8 cellular contexts compared by ENCODE assay signal in genomic region chr9:75889977-75890540, GRCh38. TPM values are rescaled to one million over a fixed set of nuclear protein-coding genes. Genes with fewer than 3 reads are reported as not detected.
DNase-seq lines count a peak whose midpoint lies in the region; ATAC-seq and TF ChIP-seq lines count a peak whose summit lies in the region.

No MANE protein-coding gene starts in this region.

- H3K4me1 Mint-ChIP-seq in activated CD8-positive, alpha-beta T cell treated with anti-CD3 and anti-CD28 coated beads for 36 hours (ENCODE audit: low read depth), result peaks cover 36% of the 10 kb centered on the region
- peaks cover 22% of the 10 kb centered on the region in 2 donors for H3K4me1 Mint-ChIP-seq in natural killer cell treated with Interleukin-12 subunit alpha and Interleukin-12 subunit beta and Interleukin-15 and Interleukin-18, amount 100 ng/mL, for 72 hours (ENCODE audit: low read depth in 2 of 2)

- POLR2A ChIA-PET in activated CD8-positive, alpha-beta T cell treated with anti-CD3 and anti-CD28 coated beads for 36 hours (lab: Charles Lee), result interaction anchor here (0.7 to 1.8 kb wide), 4 partner anchors 103 to 1114 kb away, joined by 3 to 5 read pairs (median 3); no protein-coding TSS in a partner anchor

- peak overlapping the region; percentile 75 for H3K27ac Mint-ChIP-seq in activated CD8-positive, alpha-beta T cell treated with anti-CD3 and anti-CD28 coated beads for 36 hours
- H3K27ac Mint-ChIP-seq in natural killer cell treated with Interleukin-12 subunit alpha and Interleukin-12 subunit beta and Interleukin-15 and Interleukin-18, amount 100 ng/mL, for 72 hours, result peak overlapping the region; percentile 57 to 76

- no peak for TF ChIP-seq CTCF in activated CD8-positive, alpha-beta T cell treated with anti-CD3 and anti-CD28 coated beads for 36 hours (IDR thresholded peaks at IDR 0.05)

- intact Hi-C loops in activated CD8-positive, alpha-beta T cell treated with anti-CD3 and anti-CD28 coated beads for 36 hours (cut with micrococcal nuclease), result loop anchor here (5.0 kb wide), 1 partner anchor 132 kb away; no protein-coding TSS in a partner anchor

- DNase-seq in NCI-H1092 treated with DMSO at 0.1 percent for 48 hours (lab: John Stamatoyannopoulos, UW) (peak; percentile 34), NCI-H1092 (lab: John Stamatoyannopoulos, UW) (no peak), fibroblast of the conjunctiva (ENCODE audit: low read depth) (peak; percentile 40)
- DNase-seq in Jurkat, Clone E6-1 (ENCODE audit: low read depth, low spot score), result peak; percentile 5
- DNase-seq in activated CD8-positive, alpha-beta T cell treated with anti-CD3 and anti-CD28 coated beads for 36 hours, result peak; percentile 7
- DNase-seq in natural killer cell treated with Interleukin-12 subunit alpha and Interleukin-12 subunit beta and Interleukin-15 and Interleukin-18, amount 100 ng/mL, for 72 hours (ENCODE audit: low spot score), result no peak
- no peak for DNase-seq in NK-92 treated with Interleukin-12 subunit alpha and Interleukin-12 subunit beta, amount 100 ng/mL, for 24 hours (lab: John Stamatoyannopoulos, UW)

- no peaks in the 10 kb centered on the region for H3K9me3 Mint-ChIP-seq in activated CD8-positive, alpha-beta T cell treated with anti-CD3 and anti-CD28 coated beads for 36 hours
- no peaks in the 10 kb centered on the region for H3K9me3 Mint-ChIP-seq in natural killer cell treated with Interleukin-12 subunit alpha and Interleukin-12 subunit beta and Interleukin-15 and Interleukin-18, amount 100 ng/mL, for 72 hours

- H3K4me3 Mint-ChIP-seq in activated CD8-positive, alpha-beta T cell treated with anti-CD3 and anti-CD28 coated beads for 36 hours, result peak overlapping the region; percentile 95
- H3K4me3 Mint-ChIP-seq in natural killer cell treated with Interleukin-12 subunit alpha and Interleukin-12 subunit beta and Interleukin-15 and Interleukin-18, amount 100 ng/mL, for 72 hours, result peak overlapping the region; percentile 93

- CTCF ChIA-PET in activated CD8-positive, alpha-beta T cell treated with anti-CD3 and anti-CD28 coated beads for 36 hours (lab: Charles Lee), result interaction anchor here (0.6 to 1.2 kb wide), 4 partner anchors 12 to 482 kb away, joined by 3 to 4 read pairs (median 4); no protein-coding TSS in a partner anchor

- H3K4me3 ChIP-seq in Jurkat, Clone E6-1 (ENCODE audit: low read length), result peak overlapping the region; percentile 57

- ATAC-seq in activated CD8-positive, alpha-beta T cell treated with anti-CD3 and anti-CD28 coated beads for 36 hours, result peak; percentile 1
- ATAC-seq in natural killer cell treated with Interleukin-12 subunit alpha and Interleukin-12 subunit beta and Interleukin-15 and Interleukin-18, amount 100 ng/mL, for 72 hours, result no peak
- ATAC-seq in HG03520 (IDR thresholded peaks at IDR 0.05; ENCODE audit: unreplicated experiment), result no peak

- no peaks in the 10 kb centered on the region for H3K27me3 Mint-ChIP-seq in activated CD8-positive, alpha-beta T cell treated with anti-CD3 and anti-CD28 coated beads for 36 hours
- H3K27me3 Mint-ChIP-seq in natural killer cell treated with Interleukin-12 subunit alpha and Interleukin-12 subunit beta and Interleukin-15 and Interleukin-18, amount 100 ng/mL, for 72 hours, result peaks cover 28 to 42% of the 10 kb centered on the region in 2 donors

- no peaks in the 10 kb centered on the region for H3K36me3 Mint-ChIP-seq in activated CD8-positive, alpha-beta T cell treated with anti-CD3 and anti-CD28 coated beads for 36 hours (ENCODE audit: low read depth)
- H3K36me3 Mint-ChIP-seq in natural killer cell treated with Interleukin-12 subunit alpha and Interleukin-12 subunit beta and Interleukin-15 and Interleukin-18, amount 100 ng/mL, for 72 hours, result no peaks in the 10 kb centered on the region

RNA-seq across cellular contexts. Expression of gene PCSK5, which starts 0.4 kb away (rescaled TPM):
- polyA plus RNA-seq in Jurkat, Clone E6-1 (2012; ENCODE audit: insufficient read depth, insufficient read length), result 0.75 TPM
- 1 to 10 TPM; 4.7 to 5.2 TPM for total RNA-seq in activated CD8-positive, alpha-beta T cell treated with anti-CD3 and anti-CD28 coated beads for 36 hours
- 1 to 10 TPM; 1.7 to 9.9 TPM for total RNA-seq in natural killer cell treated with Interleukin-12 subunit alpha and Interleukin-12 subunit beta and Interleukin-15 and Interleukin-18, amount 100 ng/mL, for 72 hours

Comparison
In these comparisons a context has a peak if more than half of its experiments do, and no peak if none do; other contexts are left out.
1. DNase-seq: peak in NCI-H1092 treated with DMSO at 0.1 percent for 48 hours (single experiment), Jurkat, Clone E6-1 (single experiment), activated CD8-positive, alpha-beta T cell treated with anti-CD3 and anti-CD28 coated beads for 36 hours (single experiment) and fibroblast of the conjunctiva (single experiment); none in NCI-H1092 (single experiment), natural killer cell treated with Interleukin-12 subunit alpha and Interleukin-12 subunit beta and Interleukin-15 and Interleukin-18, amount 100 ng/mL, for 72 hours (single experiment) and NK-92 treated with Interleukin-12 subunit alpha and Interleukin-12 subunit beta, amount 100 ng/mL, for 24 hours (single experiment).